1 cellular context compared by ENCODE assay signal in the genomic region with DNA sequence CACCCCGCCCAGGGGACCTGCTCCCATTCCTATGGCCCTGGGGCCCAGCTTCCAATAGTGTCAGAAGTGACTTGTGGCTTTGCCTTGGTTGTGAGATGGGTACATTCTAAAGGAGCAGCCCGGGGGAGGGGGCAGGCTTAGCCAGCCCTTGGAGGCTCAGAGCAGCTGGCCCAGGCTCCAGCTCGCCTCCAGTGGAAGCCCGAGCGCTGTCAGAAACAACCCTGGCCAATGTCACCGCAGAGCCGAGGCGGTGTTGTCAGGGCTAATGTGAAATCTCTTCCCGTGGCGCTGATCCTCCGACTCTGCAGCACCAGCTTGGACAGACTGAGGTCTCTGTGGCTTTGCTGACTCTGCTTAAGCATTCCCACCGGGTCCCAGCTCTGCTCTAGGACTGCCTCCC.
TF ChIP-seq lines count a peak whose summit lies in the region.

No MANE protein-coding gene starts in this region.

TF ChIP-seq in WTC11, 78 proteins besides CTCF, POLR2A, EP300 and RAD21 (continued from another document):
- TF ChIP-seq, protein P1, sequence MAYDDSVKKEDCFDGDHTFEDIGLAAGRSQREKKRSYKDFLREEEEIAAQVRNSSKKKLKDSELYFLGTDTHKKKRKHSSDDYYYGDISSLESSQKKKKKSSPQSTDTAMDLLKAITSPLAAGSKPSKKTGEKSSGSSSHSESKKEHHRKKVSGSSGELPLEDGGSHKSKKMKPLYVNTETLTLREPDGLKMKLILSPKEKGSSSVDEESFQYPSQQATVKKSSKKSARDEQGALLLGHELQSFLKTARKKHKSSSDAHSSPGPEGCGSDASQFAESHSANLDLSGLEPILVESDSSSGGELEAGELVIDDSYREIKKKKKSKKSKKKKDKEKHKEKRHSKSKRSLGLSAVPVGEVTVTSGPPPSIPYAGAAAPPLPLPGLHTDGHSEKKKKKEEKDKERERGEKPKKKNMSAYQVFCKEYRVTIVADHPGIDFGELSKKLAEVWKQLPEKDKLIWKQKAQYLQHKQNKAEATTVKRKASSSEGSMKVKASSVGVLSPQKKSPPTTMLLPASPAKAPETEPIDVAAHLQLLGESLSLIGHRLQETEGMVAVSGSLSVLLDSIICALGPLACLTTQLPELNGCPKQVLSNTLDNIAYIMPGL (CRISPR knock-in tag; IDR thresholded peaks at IDR 0.05): no peak
- TF ChIP-seq, protein P2, sequence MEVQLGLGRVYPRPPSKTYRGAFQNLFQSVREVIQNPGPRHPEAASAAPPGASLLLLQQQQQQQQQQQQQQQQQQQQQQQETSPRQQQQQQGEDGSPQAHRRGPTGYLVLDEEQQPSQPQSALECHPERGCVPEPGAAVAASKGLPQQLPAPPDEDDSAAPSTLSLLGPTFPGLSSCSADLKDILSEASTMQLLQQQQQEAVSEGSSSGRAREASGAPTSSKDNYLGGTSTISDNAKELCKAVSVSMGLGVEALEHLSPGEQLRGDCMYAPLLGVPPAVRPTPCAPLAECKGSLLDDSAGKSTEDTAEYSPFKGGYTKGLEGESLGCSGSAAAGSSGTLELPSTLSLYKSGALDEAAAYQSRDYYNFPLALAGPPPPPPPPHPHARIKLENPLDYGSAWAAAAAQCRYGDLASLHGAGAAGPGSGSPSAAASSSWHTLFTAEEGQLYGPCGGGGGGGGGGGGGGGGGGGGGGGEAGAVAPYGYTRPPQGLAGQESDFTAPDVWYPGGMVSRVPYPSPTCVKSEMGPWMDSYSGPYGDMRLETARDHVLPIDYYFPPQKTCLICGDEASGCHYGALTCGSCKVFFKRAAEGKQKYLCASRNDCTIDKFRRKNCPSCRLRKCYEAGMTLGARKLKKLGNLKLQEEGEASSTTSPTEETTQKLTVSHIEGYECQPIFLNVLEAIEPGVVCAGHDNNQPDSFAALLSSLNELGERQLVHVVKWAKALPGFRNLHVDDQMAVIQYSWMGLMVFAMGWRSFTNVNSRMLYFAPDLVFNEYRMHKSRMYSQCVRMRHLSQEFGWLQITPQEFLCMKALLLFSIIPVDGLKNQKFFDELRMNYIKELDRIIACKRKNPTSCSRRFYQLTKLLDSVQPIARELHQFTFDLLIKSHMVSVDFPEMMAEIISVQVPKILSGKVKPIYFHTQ (CRISPR knock-in tag; IDR thresholded peaks at IDR 0.05): no peak
- TF ChIP-seq, protein P3, sequence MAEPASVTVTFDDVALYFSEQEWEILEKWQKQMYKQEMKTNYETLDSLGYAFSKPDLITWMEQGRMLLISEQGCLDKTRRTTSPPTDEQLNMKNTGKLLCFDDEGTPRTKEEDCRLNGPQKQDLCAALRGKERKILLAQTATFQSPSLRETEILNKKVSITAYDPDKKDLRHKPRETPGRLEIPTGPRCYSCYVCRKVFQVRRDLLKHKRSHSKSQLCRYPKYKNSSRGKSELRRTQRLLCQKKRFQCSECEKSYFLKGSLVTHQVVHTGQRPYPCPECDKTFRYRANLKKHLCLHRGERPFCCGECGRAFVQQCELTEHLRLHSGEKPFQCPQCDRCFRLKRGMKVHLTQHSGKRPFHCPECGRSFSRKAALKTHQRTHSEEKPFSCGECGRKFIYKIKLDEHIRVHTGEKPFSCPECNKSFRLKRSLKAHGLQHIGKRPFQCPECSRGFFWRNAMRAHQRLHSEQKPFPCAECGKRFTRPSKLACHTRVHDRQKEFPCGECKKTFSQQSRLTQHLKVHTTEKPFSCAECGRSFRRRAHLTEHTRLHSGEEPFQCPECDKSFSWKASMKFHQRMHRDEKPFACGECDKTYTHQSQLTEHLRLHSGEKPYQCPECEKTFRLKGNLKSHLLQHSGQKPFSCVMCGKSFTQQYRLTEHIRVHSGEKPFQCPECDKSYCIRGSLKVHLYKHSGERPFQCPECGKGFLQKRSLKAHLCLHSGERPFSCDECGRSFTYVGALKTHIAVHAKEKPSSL (CRISPR knock-in tag; conservative IDR thresholded peaks at IDR 0.05): no peak
- TF ChIP-seq CBFB (CRISPR knock-in tag; IDR thresholded peaks at IDR 0.05; ENCODE audit: low read depth) (no peak), HMGA2 (CRISPR knock-in tag; IDR thresholded peaks at IDR 0.05) (no peak), TEAD4 (CRISPR knock-in tag; IDR thresholded peaks at IDR 0.05) (no peak), NFYB (CRISPR knock-in tag; conservative IDR thresholded peaks at IDR 0.05; ENCODE audit: low read depth) (no peak), TP53 (CRISPR knock-in tag; IDR thresholded peaks at IDR 0.05) (no peak), CREB1 (CRISPR knock-in tag; IDR thresholded peaks at IDR 0.05) (no peak), ETV6 (CRISPR knock-in tag; IDR thresholded peaks at IDR 0.05) (no peak)
- TF ChIP-seq, protein P4, sequence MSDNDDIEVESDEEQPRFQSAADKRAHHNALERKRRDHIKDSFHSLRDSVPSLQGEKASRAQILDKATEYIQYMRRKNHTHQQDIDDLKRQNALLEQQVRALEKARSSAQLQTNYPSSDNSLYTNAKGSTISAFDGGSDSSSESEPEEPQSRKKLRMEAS (CRISPR knock-in tag; IDR thresholded peaks at IDR 0.05): no peak
